Comparison of ENCODE assay signal across 9 cellular contexts in genomic region chr10:3775671-3776551, GRCh38. TPM values are rescaled to one million over a fixed set of nuclear protein-coding genes. Genes with fewer than 3 reads are reported as not detected.
DNase-seq lines count a peak whose midpoint lies in the region; ATAC-seq and TF ChIP-seq lines count a peak whose summit lies in the region.
"Had no signal": no experiment of that assay in that cellular context is flagged by ENCODE, and none has a peak within 500 bp of the region (broad histone marks: within the 10 kb centered on the region; RNA-seq: fewer than 3 reads in every experiment).

No MANE protein-coding gene starts in this region.

- CTCF ChIA-PET in activated CD8-positive, alpha-beta memory T cell treated with anti-CD3 and anti-CD28 coated beads, Interleukin-2, amount 10 ng/mL, durations not matched to agents 7 days and 5 days (lab: Charles Lee): interaction anchor here (1.6 to 2.5 kb wide), 4 partner anchors 11 to 578 kb away, joined by 3 to 9 read pairs (median 6); no protein-coding TSS in a partner anchor

- in situ Hi-C loops in ACHN (cut with HindIII; ENCODE audit: low pct_ligation_motif_present, low pct_unique_long_range_greater_than_20kb, low sequenced_read_pairs): no loop called here

- H3K36me3 ChIP-seq in osteoblast (ENCODE audit: insufficient read depth, low read length): peaks cover 52% of the 10 kb centered on the region

- peak overlapping the region; percentile 35 for H3K4me2 ChIP-seq in osteoblast (ENCODE audit: insufficient read depth, low read length)

- H3K27ac ChIP-seq in osteoblast (ENCODE audit: low read depth, low read length): peak overlapping the region; percentile 89

- H3K4me1 ChIP-seq in osteoblast (ENCODE audit: insufficient read depth, low read length): peaks cover 61% of the 10 kb centered on the region

- peaks cover 54% of the 10 kb centered on the region for H3K4me1 Mint-ChIP-seq in activated CD8-positive, alpha-beta memory T cell treated with anti-CD3 and anti-CD28 coated beads, Interleukin-2, amount 10 ng/mL, durations not matched to agents 7 days and 5 days

- H3K36me3 Mint-ChIP-seq in activated CD8-positive, alpha-beta memory T cell treated with anti-CD3 and anti-CD28 coated beads, Interleukin-2, amount 10 ng/mL, durations not matched to agents 7 days and 5 days: peaks cover 67% of the 10 kb centered on the region

- peak; percentile 42 for ATAC-seq in HG03432 (IDR thresholded peaks at IDR 0.05; ENCODE audit: unreplicated experiment)
- ATAC-seq in activated CD8-positive, alpha-beta memory T cell treated with anti-CD3 and anti-CD28 coated beads, Interleukin-2, amount 10 ng/mL, durations not matched to agents 7 days and 5 days: no peak
- no peak for ATAC-seq in GM18520 (IDR thresholded peaks at IDR 0.05; ENCODE audit: unreplicated experiment)
- ATAC-seq in HG03565 (IDR thresholded peaks at IDR 0.05; ENCODE audit: unreplicated experiment): no peak
- ATAC-seq in HG03442 (IDR thresholded peaks at IDR 0.05; ENCODE audit: unreplicated experiment): no peak

- H2AFZ ChIP-seq in osteoblast (ENCODE audit: low read length): no peak overlapping the region

- no peaks in the 10 kb centered on the region for H3K27me3 ChIP-seq in osteoblast (ENCODE audit: insufficient read depth, low read length)
- H3K27me3 ChIP-seq: adrenal gland had no signal

- H3K4me3 ChIP-seq in fibroblast of the aortic adventitia (ENCODE audit: low read depth, low read length): no peak overlapping the region
- peak overlapping the region; percentile 28 for H3K4me3 ChIP-seq in osteoblast (ENCODE audit: insufficient read depth, low read length)
- H3K4me3 ChIP-seq: adrenal gland had no signal

- DNase-seq in ACHN: peak; percentile 56
- peak; percentile 35 for DNase-seq in activated CD8-positive, alpha-beta memory T cell treated with anti-CD3 and anti-CD28 coated beads, Interleukin-2, amount 10 ng/mL, durations not matched to agents 7 days and 5 days
- DNase-seq in fibroblast of the aortic adventitia (ENCODE audit: low read depth): peak; percentile 68
- DNase-seq in osteoblast (ENCODE audit: insufficient read length, low spot score, missing footprints): peak; percentile 69

- H3K9me3 Mint-ChIP-seq in activated CD8-positive, alpha-beta memory T cell treated with anti-CD3 and anti-CD28 coated beads, Interleukin-2, amount 10 ng/mL, durations not matched to agents 7 days and 5 days (ENCODE audit: low read depth): no peaks in the 10 kb centered on the region

- H4K20me1 ChIP-seq in osteoblast (ENCODE audit: insufficient read depth, low read length): peaks cover 43% of the 10 kb centered on the region

- H3K27me3 Mint-ChIP-seq in activated CD8-positive, alpha-beta memory T cell treated with anti-CD3 and anti-CD28 coated beads, Interleukin-2, amount 10 ng/mL, durations not matched to agents 7 days and 5 days: no peaks in the 10 kb centered on the region

- peaks cover 32% of the 10 kb centered on the region for H3K79me2 ChIP-seq in osteoblast (ENCODE audit: insufficient read depth, low read length)

- peak overlapping the region; percentile 28 for H3K4me3 Mint-ChIP-seq in activated CD8-positive, alpha-beta memory T cell treated with anti-CD3 and anti-CD28 coated beads, Interleukin-2, amount 10 ng/mL, durations not matched to agents 7 days and 5 days

- peak overlapping the region; percentile 59 for H3K27ac Mint-ChIP-seq in activated CD8-positive, alpha-beta memory T cell treated with anti-CD3 and anti-CD28 coated beads, Interleukin-2, amount 10 ng/mL, durations not matched to agents 7 days and 5 days

- no peaks in the 10 kb centered on the region for H3K9me3 ChIP-seq in osteoblast (ENCODE audit: low read depth, low read length)
- H3K9me3 ChIP-seq: adrenal gland had no signal

- TF ChIP-seq CTCF in fibroblast of the aortic adventitia (IDR thresholded peaks at IDR 0.05; ENCODE audit: insufficient read depth, low read length) (no peak), osteoblast (IDR thresholded peaks at IDR 0.05; ENCODE audit: extremely low read depth, low read depth, low read length) (no peak)

RNA-seq across cellular contexts. Expression of gene KLF6, which starts 9.1 kb away (rescaled TPM):
- total RNA-seq in activated CD8-positive, alpha-beta memory T cell treated with anti-CD3 and anti-CD28 coated beads, Interleukin-2, amount 10 ng/mL, durations not matched to agents 7 days and 5 days: 100 to 1,000 TPM; 149 to 208 TPM
- total RNA-seq in fibroblast of the aortic adventitia (ENCODE audit: low replicate concordance): 47.8 and 52.1 TPM in 2 replicates
- 50.1 and 52.1 TPM in 2 replicates for total RNA-seq in osteoblast
